In genomic region chr4:105708376-105709080, GRCh38 we compare ENCODE assay signal across 8 cellular contexts. TPM values are rescaled to one million over a fixed set of nuclear protein-coding genes. Genes with fewer than 3 reads are reported as not detected.
DNase-seq lines count a peak whose midpoint lies in the region; ATAC-seq and TF ChIP-seq lines count a peak whose summit lies in the region.

Gene GSTCD (plus strand): TSS chr4:105708784. CDS start chr4:105717614, 8,830 bp downstream.
Gene INTS12 (minus strand): TSS chr4:105708689. CDS start chr4:105700005, 8,684 bp downstream.

- peaks cover 22% of the 10 kb centered on the region for H3K4me1 ChIP-seq in adipocyte (ENCODE audit: control insufficient read depth, insufficient read depth, low read length)
- peaks cover 11% of the 10 kb centered on the region for H3K4me1 ChIP-seq in cardiac muscle cell (ENCODE audit: low read depth)
- H3K4me1 ChIP-seq in parathyroid adenoma, result peaks cover 5% of the 10 kb centered on the region
- H3K4me1 ChIP-seq in tibial nerve, result peaks cover 0 to 36% (median 12%) of the 10 kb centered on the region in 4 donors

- H3K9me3 ChIP-seq in adipocyte (ENCODE audit: control insufficient read depth, low read length), result no peaks in the 10 kb centered on the region
- no peaks in the 10 kb centered on the region for H3K9me3 ChIP-seq in cardiac muscle cell (ENCODE audit: low read depth)
- H3K9me3 ChIP-seq in parathyroid adenoma (ENCODE audit: control insufficient read depth, low read length), result no peaks in the 10 kb centered on the region
- no peaks in the 10 kb centered on the region for H3K9me3 ChIP-seq in tibial nerve

- H3K9ac ChIP-seq in adipocyte (ENCODE audit: low read length) (peak within 1 kb of the TSS; percentile 93), parathyroid adenoma (peak within 1 kb of the TSS; percentile 61)

- DNase-seq in GM12865 (ENCODE audit: low read depth), result peak; percentile 94
- peak; percentile 84 for DNase-seq in NCI-H1417 treated with DMSO at 0.1 percent for 48 hours (lab: John Stamatoyannopoulos, UW)
- peak; percentile 85 for DNase-seq in SW480 (ENCODE audit: low spot score)
- peak; percentile 98 for DNase-seq in adipocyte (ENCODE audit: low read depth)
- peak; percentile 96 for DNase-seq in cardiac muscle cell (ENCODE audit: low read depth in 1 of 2, low spot score in 1 of 2)
- DNase-seq in tibial nerve (ENCODE audit: low spot score in 2 of 2), result peak; percentile 85 to 91

- H3K4me2 ChIP-seq in parathyroid adenoma (ENCODE audit: low read length), result peak within 1 kb of the TSS; percentile 97

- no peak for TF ChIP-seq CTCF in GM12865 (IDR thresholded peaks at IDR 0.05; ENCODE audit: insufficient read depth, low read depth, low read length, missing control alignments)
- no peak for TF ChIP-seq CTCF in cardiac muscle cell (IDR thresholded peaks at IDR 0.05; ENCODE audit: low read depth, low read length)
- no peak for TF ChIP-seq CTCF in parathyroid adenoma (IDR thresholded peaks at IDR 0.05)
- peak in 2 of 5 experiments; percentile 27 to 30 for TF ChIP-seq CTCF in tibial nerve (IDR thresholded peaks at IDR 0.05)

- H2AFZ ChIP-seq in parathyroid adenoma, result peak within 1 kb of the TSS; percentile 86

- peak; percentile 86 to 92 for TF ChIP-seq EP300 in tibial nerve (IDR thresholded peaks at IDR 0.05)

- ATAC-seq in HG02763 (IDR thresholded peaks at IDR 0.05; ENCODE audit: unreplicated experiment), result peak; percentile 87

- 0% methylated on average over 33 to 46 of the region's 58 CpGs for WGBS in tibial nerve, 2 donors

- H3K4me3 ChIP-seq in GM12865 (ENCODE audit: low read depth, low read length) (peak within 1 kb of the TSS; percentile 77), adipocyte (ENCODE audit: low read length) (peak within 1 kb of the TSS; percentile 95), cardiac muscle cell (peak within 1 kb of the TSS; percentile 89), parathyroid adenoma (ENCODE audit: low read depth, low read length) (peak within 1 kb of the TSS; percentile 90), tibial nerve (peak within 1 kb of the TSS; percentile 81 to 88 (median 84))

- TF ChIP-seq POLR2A in tibial nerve (IDR thresholded peaks at IDR 0.05), result peak; percentile 42 to 75

- H3K27ac ChIP-seq in cardiac muscle cell (peak within 1 kb of the TSS; percentile 94), parathyroid adenoma (peak within 1 kb of the TSS; percentile 74), tibial nerve (peak within 1 kb of the TSS; percentile 70 to 89 (median 84))

- no peaks in the 10 kb centered on the region for H3K36me3 ChIP-seq in adipocyte (ENCODE audit: control insufficient read depth, insufficient read depth, low read length, severe bottlenecking)
- no peaks in the 10 kb centered on the region for H3K36me3 ChIP-seq in cardiac muscle cell
- no peaks in the 10 kb centered on the region for H3K36me3 ChIP-seq in parathyroid adenoma (ENCODE audit: control insufficient read depth, insufficient read depth, low read length)
- no peaks in the 10 kb centered on the region for H3K36me3 ChIP-seq in tibial nerve

- peaks cover 6% of the 10 kb centered on the region for H3K79me2 ChIP-seq in parathyroid adenoma

- no peaks in the 10 kb centered on the region for H3K27me3 ChIP-seq in adipocyte (replicated peaks; ENCODE audit: control insufficient read depth, insufficient read depth, low read length)
- H3K27me3 ChIP-seq in cardiac muscle cell, result no peaks in the 10 kb centered on the region
- H3K27me3 ChIP-seq in parathyroid adenoma (ENCODE audit: control insufficient read depth, insufficient read depth, low read length), result no peaks in the 10 kb centered on the region
- H3K27me3 ChIP-seq in tibial nerve, result no peaks in the 10 kb centered on the region

RNA-seq across cellular contexts. Expression of gene GSTCD, which starts in this region (rescaled TPM):
- total RNA-seq in cardiac muscle cell (12.3 and 22.3 TPM in 2 replicates), tibial nerve (10 to 100 TPM; 11.6 to 23.4 (median 13.7) TPM)
- 5.6 and 6.9 TPM in 2 replicates for polyA plus RNA-seq in cardiac muscle cell

RNA-seq across cellular contexts. Expression of gene INTS12, which starts in this region (rescaled TPM):
- total RNA-seq in cardiac muscle cell (17.6 and 21.8 TPM in 2 replicates), tibial nerve (10 to 100 TPM; 15.7 to 29.5 (median 24.9) TPM)
- polyA plus RNA-seq in cardiac muscle cell, result 32.2 and 34.8 TPM in 2 replicates

Comparison
In these comparisons a context has a peak if more than half of its experiments do, and no peak if none do; other contexts are left out.
1. Peak in every context shown above with its lines: DNase-seq, ATAC-seq, H3K4me3 ChIP-seq and H3K27ac ChIP-seq.